Comparison of ENCODE assay signal across 8 cellular contexts in genomic region chr7:116173051-116174028, GRCh38. TPM values are rescaled to one million over a fixed set of nuclear protein-coding genes. Genes with fewer than 3 reads are reported as not detected.
DNase-seq lines count a peak whose midpoint lies in the region; ATAC-seq, FAIRE-seq and TF ChIP-seq lines count a peak whose summit lies in the region.

No MANE protein-coding gene starts in this region.

- ATAC-seq in A549: peak; percentile 16 to 50; a peak in 3 of 6 replicates
- ATAC-seq in PC-3: peak; percentile 37
- no peak for ATAC-seq in HG03025 (IDR thresholded peaks at IDR 0.05; ENCODE audit: low FRiP score, unreplicated experiment)

- H3K4me3 ChIP-seq in A549 (no peak overlapping the region), DOHH2 (ENCODE audit: low read length) (no peak overlapping the region), PC-3 (ENCODE audit: low read length) (peak overlapping the region; percentile 48), dorsolateral prefrontal cortex (no peak overlapping the region)

- H3K9me3 ChIP-seq in A549 (no peaks in the 10 kb centered on the region; the same call in 2 of the 3 replicates), DOHH2 (ENCODE audit: control insufficient read depth, insufficient read depth, low read length) (no peaks in the 10 kb centered on the region), PC-3 (ENCODE audit: low read length) (no peaks in the 10 kb centered on the region)

- 0 out of 3 replicates have a peak overlapping the region, but pooled peaks have one; percentile 17 for H3K4me2 ChIP-seq in A549
- no peak overlapping the region for H3K4me2 ChIP-seq in DOHH2 (ENCODE audit: low read length)
- H3K4me2 ChIP-seq in PC-3 (ENCODE audit: low read length): peak overlapping the region; percentile 77

- H2AFZ ChIP-seq in PC-3 (ENCODE audit: low read length): no peak overlapping the region

- intact Hi-C loops in PC-3 (cut with micrococcal nuclease) (loop anchor here (1.0 to 10.0 kb wide), 7 partner anchors 63 to 951 kb away; no protein-coding TSS in a partner anchor), dorsolateral prefrontal cortex (cut with DNase I) (loop anchor here (2.0 to 10.0 kb wide), 5 partner anchors 35 to 421 kb away; no protein-coding TSS in a partner anchor)

- POLR2A ChIA-PET in A549 (lab: Yijun Ruan, JAX) (no interaction called here), PC-3 (lab: Charles Lee; ENCODE audit: unreplicated experiment) (interaction anchor here (0.6 kb wide), 2 partner anchors 355 to 815 kb away, joined by 3 read pairs; no protein-coding TSS in a partner anchor)

- H3K79me2 ChIP-seq in DOHH2 (ENCODE audit: control insufficient read depth, low read length): no peaks in the 10 kb centered on the region
- H3K79me2 ChIP-seq in PC-3 (ENCODE audit: low read length): no peaks in the 10 kb centered on the region

- TF ChIP-seq CTCF in A549 (IDR thresholded peaks at IDR 0.05): peak; percentile 86
- peak; percentile 72 for TF ChIP-seq CTCF in DOHH2 (IDR thresholded peaks at IDR 0.05; ENCODE audit: low read depth, low read length, poor library complexity, severe bottlenecking)
- TF ChIP-seq CTCF in PC-3 (conservative IDR thresholded peaks at IDR 0.05; ENCODE audit: low read depth, low read length): peak; percentile 72
- TF ChIP-seq CTCF in dorsolateral prefrontal cortex (IDR thresholded peaks at IDR 0.05 in 54 of 56, conservative IDR thresholded peaks at IDR 0.05 in 2 of 56; ENCODE audit: low read depth in 1 of 56, partially characterized antibody in 56 of 56): peak; percentile 43 to 86 (median 70)

- FAIRE-seq in A549 (lab: Jason Lieb, UNC): no peak
- FAIRE-seq in HTR-8/SVneo (lab: Jason Lieb, UNC): no peak

- TF ChIP-seq POLR2A in A549 (IDR thresholded peaks at IDR 0.05; ENCODE audit: low read length): no peak

- DNase-seq in A549 (ENCODE audit: low read depth in 1 of 2, low spot score in 1 of 2): peak; percentile 21 to 73
- peak; percentile 4 for DNase-seq in HTR-8/SVneo (ENCODE audit: insufficient read length, low spot score)
- DNase-seq in PC-3: peak; percentile 83
- DNase-seq in dorsolateral prefrontal cortex: no peak
- DNase-seq in middle frontal gyrus (ENCODE audit: extremely low spot score, low spot score): peak; percentile 30
- DNase-seq in mesenteric fat pad (ENCODE audit: low spot score): no peak

- TF ChIP-seq EP300 in A549 (IDR thresholded peaks at IDR 0.05): no peak

- no peaks in the 10 kb centered on the region for H3F3A ChIP-seq in DOHH2 (ENCODE audit: control insufficient read depth, insufficient read depth)
- no peaks in the 10 kb centered on the region for H3F3A ChIP-seq in PC-3 (ENCODE audit: low read length, unreplicated experiment)

- H3K9me2 ChIP-seq in DOHH2 (replicated peaks; ENCODE audit: control insufficient read depth, low read length) (no peaks in the 10 kb centered on the region), PC-3 (replicated peaks; ENCODE audit: low read length) (no peaks in the 10 kb centered on the region)

- peak overlapping the region; percentile 35 for H3K9ac ChIP-seq in PC-3 (ENCODE audit: low read length)

- CTCF ChIA-PET in A549 (lab: Yijun Ruan, JAX): interaction anchor here (0.6 to 5.9 kb wide), 47 partner anchors 10 to 1980 kb away, joined by 3 to 59 read pairs (median 4); no protein-coding TSS in a partner anchor
- CTCF ChIA-PET in PC-3 (lab: Charles Lee): interaction anchor here (1.0 to 1.2 kb wide), 2 partner anchors 35 to 418 kb away, joined by 4 to 8 read pairs; no protein-coding TSS in a partner anchor

- H4K20me1 ChIP-seq in DOHH2 (ENCODE audit: control insufficient read depth, insufficient read depth, low read depth, low read length) (no peaks in the 10 kb centered on the region), PC-3 (ENCODE audit: low read length) (no peaks in the 10 kb centered on the region)

- peak overlapping the region in 1 of 2 experiments; percentile 36; a peak in 1 of 6 replicates for H3K27ac ChIP-seq in A549
- no peak overlapping the region for H3K27ac ChIP-seq in DOHH2 (ENCODE audit: low read depth, low read length)
- peak overlapping the region; percentile 55 for H3K27ac ChIP-seq in PC-3 (ENCODE audit: low read length)
- H3K27ac ChIP-seq in dorsolateral prefrontal cortex: no peak overlapping the region

- H3K4me1 ChIP-seq in A549 (peaks cover 56% of the 10 kb centered on the region), DOHH2 (ENCODE audit: control insufficient read depth, low read length) (no peaks in the 10 kb centered on the region), PC-3 (ENCODE audit: insufficient read depth, low read length) (peaks cover 35% of the 10 kb centered on the region)

- H3K36me3 ChIP-seq in DOHH2 (ENCODE audit: control insufficient read depth, low read length) (no peaks in the 10 kb centered on the region), PC-3 (ENCODE audit: low read depth, low read length) (no peaks in the 10 kb centered on the region)

- WGBS in A549 (ENCODE audit: missing lambda C conversion rate): 56% methylated on average over 8 of the region's 8 CpGs

- TF ChIP-seq RAD21 in A549 (conservative IDR thresholded peaks at IDR 0.05 in 1 of 2, IDR thresholded peaks at IDR 0.05 in 1 of 2): peak; percentile 92

- BruUV-seq in PC-3 (replicated peaks; lab: Mats Ljungman, UMichigan): no TSS peak

- H3K27me3 ChIP-seq in DOHH2 (ENCODE audit: control insufficient read depth, low read length) (peaks cover 9% of the 10 kb centered on the region), PC-3 (ENCODE audit: low read length) (no peaks in the 10 kb centered on the region), dorsolateral prefrontal cortex (peaks cover 0 to 2% (median 0%) of the 10 kb centered on the region in 45 donors)

TF ChIP-seq in A549, 52 proteins besides CTCF, POLR2A, EP300 and RAD21:
- TF ChIP-seq SMC3 (IDR thresholded peaks at IDR 0.05): peak; percentile 85
- TF ChIP-seq HOXB13 (CRISPR knock-in tag; IDR thresholded peaks at IDR 0.05; ENCODE audit: low read depth): no peak
- TF ChIP-seq JUN (IDR thresholded peaks at IDR 0.05): no peak
- TF ChIP-seq FOSL2 (IDR thresholded peaks at IDR 0.05): no peak
- TF ChIP-seq FOSL2 (CRISPR knock-in tag; IDR thresholded peaks at IDR 0.05): no peak
- TF ChIP-seq E2F6 (IDR thresholded peaks at IDR 0.05; ENCODE audit: borderline replicate concordance, low read depth): no peak
TF ChIP-seq in A549: peak in this region for 1.

RNA-seq across cellular contexts. Expression of gene TES, which starts 37.0 kb away (rescaled TPM):
- polyA plus RNA-seq in A549 (2011; rRNA removed) (127 and 134 TPM in 2 replicates), A549 (2017; fragmentation: RNase III; extraction: RNeasy Plus Mini Kit Qiagen cat#74134 plus additional on column Dnase treatment) (43.0 to 46.6 TPM (median 45.9 TPM) in 3 replicates)
- 33.6 and 33.9 TPM in 2 replicates for polyA plus RNA-seq in A549 (2012; cell fraction: cytosol; rRNA removed)
- polyA plus RNA-seq in A549 (2012; cell fraction: nucleus; rRNA removed): 45.5 and 65.3 TPM in 2 replicates
- 74.8 and 76.6 TPM in 2 replicates for polyA minus RNA-seq in A549 (2011; rRNA and poly(A)+ RNA removed)
- total RNA-seq in PC-3 (2014; rRNA removed) (120 and 128 TPM in 2 replicates), dorsolateral prefrontal cortex (1 to 10 TPM in 112 of 120 experiments, under 1 TPM in 8; 0.41 to 10.0 (median 2.9) TPM), mesenteric fat pad (30.3 TPM)

Comparison
In these comparisons a context has a peak if more than half of its experiments do, and no peak if none do; other contexts are left out.
1. DNase-seq: peak in A549 (2 of 2), HTR-8/SVneo (single experiment), PC-3 (single experiment) and middle frontal gyrus (single experiment); none in dorsolateral prefrontal cortex (0 of 10) and mesenteric fat pad (single experiment).
2. Peak in every context shown above with its lines, with median percentiles within 50 percentile points of each other: CTCF ChIP-seq.